34 cellular contexts compared by ENCODE assay signal in genomic region chr20:49803418-49803817, GRCh38.
"Had no signal": no experiment of that assay in that cellular context is flagged by ENCODE, and none has a peak within 500 bp of the region (broad histone marks: within the 10 kb centered on the region; RNA-seq: fewer than 3 reads in every experiment).

No MANE protein-coding gene starts in this region.

- H3K4me3 Mint-ChIP-seq: brain, mesothelial cell of epicardium had no signal

- H3K4me1 Mint-ChIP-seq: brain, mesothelial cell of epicardium had no signal

- H3K27me3 ChIP-seq: ascending aorta, cardiac muscle cell, colonic mucosa, dorsolateral prefrontal cortex, gastrocnemius medialis, suprapubic skin, tibial nerve had no signal

- DNase-seq: activated CD4-positive, alpha-beta T cell treated with anti-CD3 and anti-CD28 coated beads for 1 hour; activated CD4-positive, alpha-beta T cell treated with anti-CD3 and anti-CD28 coated beads, Interleukin-2, amount 50 U/mL, for 1 hour; activated CD8-positive, alpha-beta T cell treated with anti-CD3 and anti-CD28 coated beads, Interleukin-2, amount 10 ng/mL, durations not matched to agents 7 days and 5 days; activated effector memory CD4-positive, alpha-beta T cell treated with Interleukin-2 at 50 U/mL for 16 hours; activated naive CD4-positive, alpha-beta T cell treated with Interleukin-2 at 50 U/mL for 16 hours; activated naive CD8-positive, alpha-beta T cell treated with anti-CD3 and anti-CD28 coated beads for 36 hours; activated T-cell treated with anti-CD3 and anti-CD28 coated beads for 4 hours; activated T-cell treated with anti-CD3 and anti-CD28 coated beads, Interleukin-2, amount 50 U/mL, for 72 hours; cerebellar nuclear complex; colonic mucosa; dorsolateral prefrontal cortex; effector memory CD8-positive, alpha-beta T cell; erythroblast; gastrocnemius medialis; glutamatergic neuron; left cardiac atrium; left ventricle myocardium superior; naive thymus-derived CD4-positive, alpha-beta T cell; occipital lobe; psoas muscle; stimulated activated CD4-positive, alpha-beta T cell treated with anti-CD3 and anti-CD28 coated beads, Interleukin-1b, Interleukin-23, amount 100 ng/mL, for 48 hours; stimulated activated CD4-positive, alpha-beta T cell treated with anti-CD3 and anti-CD28 coated beads, Interleukin-4, amount 100 ng/mL, for 4 hours; stimulated activated CD8-positive, alpha-beta memory T cell treated with anti-CD3 and anti-CD28 coated beads, Interleukin-4, amount 100 ng/mL, for 48 hours; stimulated activated naive CD4-positive, alpha-beta T cell; T-helper 9 cell had no signal

- H3K9me3 Mint-ChIP-seq: activated naive CD8-positive, alpha-beta T cell treated with anti-CD3 and anti-CD28 coated beads for 36 hours; activated T-cell treated with anti-CD3 and anti-CD28 coated beads, Interleukin-2, amount 50 U/mL, for 72 hours; effector memory CD8-positive, alpha-beta T cell; naive thymus-derived CD4-positive, alpha-beta T cell had no signal

- H3K27ac ChIP-seq: ascending aorta, cardiac muscle cell, dorsolateral prefrontal cortex, gastrocnemius medialis, parathyroid adenoma, psoas muscle, suprapubic skin, tibial nerve had no signal

- ATAC-seq: activated CD8-positive, alpha-beta T cell treated with anti-CD3 and anti-CD28 coated beads, Interleukin-2, amount 10 ng/mL, durations not matched to agents 7 days and 5 days; activated T-cell treated with anti-CD3 and anti-CD28 coated beads, Interleukin-2, amount 50 U/mL, for 72 hours; effector memory CD8-positive, alpha-beta T cell; gastrocnemius medialis; left cardiac atrium; left ventricle myocardium superior; naive thymus-derived CD4-positive, alpha-beta T cell; psoas muscle; SK-N-SH treated with all-trans-retinoic acid at 6 μM for 48 hours had no signal

- H3K36me3 Mint-ChIP-seq: activated naive CD8-positive, alpha-beta T cell treated with anti-CD3 and anti-CD28 coated beads for 36 hours; brain; mesothelial cell of epicardium had no signal

- H3K27me3 Mint-ChIP-seq: brain; effector memory CD8-positive, alpha-beta T cell had no signal

- H3K27ac Mint-ChIP-seq: activated T-cell treated with anti-CD3 and anti-CD28 coated beads, Interleukin-2, amount 50 U/mL, for 72 hours; brain; mesothelial cell of epicardium had no signal

- H3K4me3 ChIP-seq: ascending aorta, cardiac muscle cell, colonic mucosa, dorsolateral prefrontal cortex, gastrocnemius medialis, psoas muscle, smooth muscle cell, suprapubic skin, tibial nerve had no signal
